ENCODE assay signal across 8 cellular contexts in the genomic region with DNA sequence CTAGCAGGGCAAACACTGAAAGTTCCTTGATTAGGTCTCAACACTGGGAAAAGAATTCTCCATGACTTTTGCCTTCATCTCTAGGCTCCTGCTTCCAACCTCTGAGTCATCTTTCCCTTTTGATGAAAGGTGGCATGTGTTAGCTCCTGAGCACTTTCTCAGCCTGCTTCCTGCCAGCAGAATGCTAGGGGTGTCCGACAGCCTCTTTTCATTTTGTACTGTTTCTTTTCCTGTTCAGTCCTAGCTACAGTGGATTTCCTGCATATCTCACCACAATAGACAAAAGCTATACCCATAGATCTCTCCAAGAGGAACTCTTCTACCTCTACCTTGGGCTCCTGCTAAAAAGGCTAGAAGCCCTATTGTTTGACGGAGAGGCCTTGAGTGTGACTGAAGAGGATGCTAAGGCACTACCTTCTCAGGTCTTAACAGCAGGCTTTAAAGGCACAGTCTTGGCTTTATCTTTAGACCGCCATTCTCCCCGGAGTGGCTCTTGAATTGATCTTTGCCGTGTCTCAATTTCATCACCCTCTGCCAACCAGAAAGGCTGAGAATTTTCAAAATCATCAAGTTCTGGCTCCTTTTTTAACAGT.
DNase-seq lines count a peak whose midpoint lies in the region; TF ChIP-seq lines count a peak whose summit lies in the region.

No MANE protein-coding gene starts in this region.

- H3K4me1 Mint-ChIP-seq in chondrocyte (ENCODE audit: low read depth), result peaks cover 25% of the 10 kb centered on the region

- H3K4me3 ChIP-seq in mesendoderm (ENCODE audit: low read length) (no peak overlapping the region), colonic mucosa (no peak overlapping the region)

- no CpG with 5 or more reads among the region's 5 CpGs for WGBS in mesendoderm (ENCODE audit: extremely low coverage, insufficient coverage, low lambda C conversion rate)

- H3K4me1 ChIP-seq in mesendoderm (ENCODE audit: control insufficient read depth, low read depth, low read length) (peaks cover 12% of the 10 kb centered on the region), colonic mucosa (peaks cover 4% of the 10 kb centered on the region)

- peak; percentile 33 for DNase-seq in AG08395 (ENCODE audit: low spot score)
- DNase-seq in Kasumi-1 (lab: John Stamatoyannopoulos, UW), result peak; percentile 37 to 43
- no peak for DNase-seq in chondrocyte (ENCODE audit: low spot score)
- DNase-seq in mesendoderm, result peak; percentile 67
- DNase-seq in NCI-H748 treated with DMSO at 0.1 percent for 48 hours (lab: John Stamatoyannopoulos, UW), result no peak
- DNase-seq in AML-193 (lab: John Stamatoyannopoulos, UW), result no peak
- no peak for DNase-seq in colonic mucosa
- DNase-seq in activated CD8-positive, alpha-beta memory T cell treated with anti-CD3 and anti-CD28 coated beads, Interleukin-2, amount 50 U/mL, for 48 hours, result no peak

- intact Hi-C loops in colonic mucosa (cut with DNase I), result no loop called here

- H4K8ac ChIP-seq in mesendoderm (ENCODE audit: low read depth, low read length), result no peak overlapping the region

- H3K27me3 ChIP-seq in mesendoderm (ENCODE audit: insufficient read depth, low read length, poor library complexity), result no peaks in the 10 kb centered on the region
- H3K27me3 ChIP-seq in colonic mucosa, result no peaks in the 10 kb centered on the region

- no peak overlapping the region for H3K4ac ChIP-seq in mesendoderm (ENCODE audit: low read depth, low read length)

- H4K5ac ChIP-seq in mesendoderm (ENCODE audit: low read length), result no peak overlapping the region

- H2BK120ac ChIP-seq in mesendoderm (ENCODE audit: low read depth, low read length), result no peak overlapping the region

- H3K9me3 Mint-ChIP-seq in chondrocyte (ENCODE audit: low read depth), result no peaks in the 10 kb centered on the region

- H3K23ac ChIP-seq in mesendoderm (ENCODE audit: low read length), result no peak overlapping the region

- peaks cover 16% of the 10 kb centered on the region for H3K79me1 ChIP-seq in mesendoderm (ENCODE audit: low read length)

- H3K9ac ChIP-seq in mesendoderm (ENCODE audit: low read length) (no peak overlapping the region), colonic mucosa (ENCODE audit: low read depth in 2 of 2, low read length in 2 of 2) (no peak overlapping the region)

- H3K79me2 ChIP-seq in mesendoderm (ENCODE audit: control insufficient read depth, insufficient read depth, low read length), result peaks cover 19% of the 10 kb centered on the region

- H3K56ac ChIP-seq in mesendoderm (ENCODE audit: low read length), result no peak overlapping the region

- no peaks in the 10 kb centered on the region for H3K9me3 ChIP-seq in colonic mucosa

- H2AK5ac ChIP-seq in mesendoderm (ENCODE audit: low read length), result no peak overlapping the region

- no peaks in the 10 kb centered on the region for H3K36me3 Mint-ChIP-seq in chondrocyte (ENCODE audit: low read depth)

- TF ChIP-seq CTCF in chondrocyte (IDR thresholded peaks at IDR 0.05), result no peak
- no peak for TF ChIP-seq CTCF in colonic mucosa (IDR thresholded peaks at IDR 0.05)

- no peaks in the 10 kb centered on the region for H3K36me3 ChIP-seq in mesendoderm (ENCODE audit: control insufficient read depth, insufficient read depth, low read length)
- no peaks in the 10 kb centered on the region for H3K36me3 ChIP-seq in colonic mucosa

- no peak overlapping the region for H3K4me2 ChIP-seq in mesendoderm (ENCODE audit: low read length)

- H3K18ac ChIP-seq in mesendoderm (ENCODE audit: low read length), result no peak overlapping the region

- no peak overlapping the region for H3K4me3 Mint-ChIP-seq in chondrocyte (ENCODE audit: unreplicated experiment)

- H2BK5ac ChIP-seq in mesendoderm (ENCODE audit: low read length), result no peak overlapping the region

- peak overlapping the region; percentile 42 for H3K27ac Mint-ChIP-seq in chondrocyte (ENCODE audit: unreplicated experiment)

- H3K27me3 Mint-ChIP-seq in chondrocyte (ENCODE audit: low read depth), result no peaks in the 10 kb centered on the region

- no peak overlapping the region for H2BK15ac ChIP-seq in mesendoderm (replicated peaks; ENCODE audit: low read depth)

- H3K27ac ChIP-seq in mesendoderm (ENCODE audit: low read depth, low read length) (no peak overlapping the region), colonic mucosa (no peak overlapping the region)

Comparison
In these comparisons a context has a peak if more than half of its experiments do, and no peak if none do; other contexts are left out.
1. DNase-seq: peak in AG08395 (single experiment), Kasumi-1 (2 of 2) and mesendoderm (single experiment); none in chondrocyte (single experiment), NCI-H748 treated with DMSO at 0.1 percent for 48 hours (single experiment), AML-193 (0 of 2), colonic mucosa (single experiment) and activated CD8-positive, alpha-beta memory T cell treated with anti-CD3 and anti-CD28 coated beads, Interleukin-2, amount 50 U/mL, for 48 hours (single experiment).